ENCODE assay signal across 3 cellular contexts in genomic region chr11:8935789-8936188, GRCh38.
TF ChIP-seq lines count a peak whose summit lies in the region.

No MANE protein-coding gene starts in this region.

TF ChIP-seq in HEK293, 187 proteins besides CTCF, POLR2A, EP300 and RAD21:
- TF ChIP-seq ZNF121 (tag by site-specific recombination; IDR thresholded peaks at IDR 0.05) = peak; percentile 78

TF ChIP-seq in WTC11, 78 proteins besides CTCF, POLR2A, EP300 and RAD21:
- TF ChIP-seq ZNF121 (CRISPR knock-in tag; IDR thresholded peaks at IDR 0.05) = 0 out of 2 replicates have a peak, but pooled peaks have one; percentile 3

TF ChIP-seq in K562, 482 proteins besides CTCF, POLR2A, EP300 and RAD21:
- TF ChIP-seq ZNF121 (CRISPR knock-in tag; conservative IDR thresholded peaks at IDR 0.05) = peak; percentile 66
